ENCODE assay signal across 31 cellular contexts in genomic region chr5:41638685-41639084, GRCh38.
"Had no signal": no experiment of that assay in that cellular context is flagged by ENCODE, and none has a peak within 500 bp of the region (broad histone marks: within the 10 kb centered on the region; RNA-seq: fewer than 3 reads in every experiment).

No MANE protein-coding gene starts in this region.

- H3K36me3 ChIP-seq: ascending aorta, breast epithelium, cardiac muscle cell, colonic mucosa, esophagus squamous epithelium, heart left ventricle, WERI-Rb-1 had no signal

- FAIRE-seq: endometrium, endothelial cell of umbilical vein, frontal cortex had no signal

- H3K27me3 ChIP-seq: ascending aorta, breast epithelium, cardiac muscle cell, colonic mucosa, esophagus squamous epithelium, heart left ventricle had no signal

- H3K4me3 ChIP-seq: ascending aorta, breast epithelium, cardiac muscle cell, colonic mucosa, esophagus squamous epithelium, heart left ventricle had no signal

- DNase-seq: activated B cell treated with CpG ODN at 0.5 μM for 24 hours; activated CD4-positive, alpha-beta memory T cell treated with anti-CD3 and anti-CD28 coated beads for 36 hours; activated CD4-positive, alpha-beta T cell treated with anti-CD3 and anti-CD28 coated beads for 36 hours; activated CD4-positive, alpha-beta T cell treated with anti-CD3 and anti-CD28 coated beads, Interleukin-2, amount 10 ng/mL, durations not matched to agents 24 days and 14 days; activated CD8-positive, alpha-beta memory T cell treated with anti-CD3 and anti-CD28 coated beads, Interleukin-2, amount 10 ng/mL, durations not matched to agents 7 days and 5 days; activated CD8-positive, alpha-beta memory T cell treated with anti-CD3 and anti-CD28 coated beads, Interleukin-2, amount 50 U/mL, for 4 hours; activated CD8-positive, alpha-beta T cell treated with anti-CD3 and anti-CD28 coated beads, Interleukin-2, amount 10 ng/mL, durations not matched to agents 7 days and 5 days; activated effector memory CD4-positive, alpha-beta T cell treated with anti-CD3 and anti-CD28 coated beads, Interleukin-2, amount 50 U/mL, for 16 hours; activated naive CD4-positive, alpha-beta T cell; activated naive CD4-positive, alpha-beta T cell treated with anti-CD3 and anti-CD28 coated beads, Interleukin-2, amount 10 ng/mL, durations not matched to agents 7 days and 5 days; activated naive CD8-positive, alpha-beta T cell treated with anti-CD3 and anti-CD28 coated beads, Interleukin-2, amount 10 ng/mL, durations not matched to agents 7 days and 5 days; activated T-cell treated with anti-CD3 and anti-CD28 coated beads, Interleukin-2, amount 50 U/mL, for 1 hour; activated T-cell treated with anti-CD3 and anti-CD28 coated beads, Interleukin-2, amount 50 U/mL, for 48 hours; central memory CD4-positive, alpha-beta T cell; cerebellar nuclear complex; colonic mucosa; effector CD8-positive, alpha-beta T cell; esophagus squamous epithelium; glutamatergic neuron; heart left ventricle; T-helper 2 cell; WERI-Rb-1 had no signal

- ATAC-seq: activated CD4-positive, alpha-beta T cell treated with anti-CD3 and anti-CD28 coated beads for 36 hours; activated CD4-positive, CD25-positive, alpha-beta regulatory T cell treated with anti-CD3 and anti-CD28 coated beads, Interleukin-2, amount 50 U/mL, for 24 hours; activated CD8-positive, alpha-beta memory T cell treated with anti-CD3 and anti-CD28 coated beads, Interleukin-2, amount 10 ng/mL, durations not matched to agents 7 days and 5 days; activated CD8-positive, alpha-beta T cell treated with anti-CD3 and anti-CD28 coated beads, Interleukin-2, amount 10 ng/mL, durations not matched to agents 7 days and 5 days; activated naive CD4-positive, alpha-beta T cell treated with anti-CD3 and anti-CD28 coated beads, Interleukin-2, amount 50 U/mL, for 72 hours; heart left ventricle had no signal

- H3K27ac ChIP-seq: ascending aorta, breast epithelium, cardiac muscle cell, colonic mucosa, epithelial cell of prostate, esophagus squamous epithelium, heart left ventricle, WERI-Rb-1 had no signal

- H3K4me1 ChIP-seq: ascending aorta, breast epithelium, colonic mucosa, esophagus squamous epithelium, heart left ventricle had no signal

- H3K9me3 ChIP-seq: ascending aorta, breast epithelium, colonic mucosa, esophagus squamous epithelium, heart left ventricle had no signal
